In genomic region chr21:45830221-45830640, GRCh38 we compare ENCODE assay signal across 22 cellular contexts.
DNase-seq lines count a peak whose midpoint lies in the region; ATAC-seq lines count a peak whose summit lies in the region.
"Had no signal": no experiment of that assay in that cellular context is flagged by ENCODE, and none has a peak within 500 bp of the region (broad histone marks: within the 10 kb centered on the region; RNA-seq: fewer than 3 reads in every experiment).

No MANE protein-coding gene starts in this region.

- DNase-seq in NCI-H1092 (lab: John Stamatoyannopoulos, UW): peak; percentile 25
- DNase-seq in NCI-H1092 treated with DMSO at 0.1 percent for 48 hours (lab: John Stamatoyannopoulos, UW): no peak
- DNase-seq in NCI-H2107 treated with DMSO at 0.1 percent for 48 hours (lab: John Stamatoyannopoulos, UW; ENCODE audit: unreplicated experiment): peak; percentile 52
- peak; percentile 48 for DNase-seq in ecto neural progenitor cell (ENCODE audit: low spot score)
- no peak for DNase-seq in sciatic nerve (ENCODE audit: low spot score)
- DNase-seq in stimulated activated naive CD4-positive, alpha-beta T cell treated with Interleukin-2 at 50 U/mL for 16 hours (lab: John Stamatoyannopoulos, UW): no peak
- DNase-seq in stimulated activated CD4-positive, alpha-beta T cell treated with anti-CD3 and anti-CD28 coated beads, Interleukin-4, amount 100 ng/mL, for 24 hours: no peak
- DNase-seq: activated CD4-positive, alpha-beta T cell treated with anti-CD3 and anti-CD28 coated beads, Interleukin-2, amount 10 ng/mL, durations not matched to agents 7 days and 5 days; activated naive CD4-positive, alpha-beta T cell treated with Interleukin-2 at 50 U/mL for 16 hours; activated T-cell treated with anti-CD3 and anti-CD28 coated beads for 4 hours; AML-193; effector memory CD4-positive, alpha-beta T cell; esophagus squamous epithelium; GOT3; left ventricle myocardium inferior; NCI-H1436; NCI-H526; OCI-M1; right cardiac atrium; stimulated activated naive CD8-positive, alpha-beta T cell treated with anti-CD3 and anti-CD28 coated beads, Interleukin-15, Interleukin-2, amounts not matched to agents 100 U/mL and 50 U/mL, for 24 hours; transverse colon had no signal

- intact Hi-C loops in sciatic nerve (cut with DNase I): no loop called here

- ATAC-seq in sciatic nerve (peak; percentile 23), GM18909 (IDR thresholded peaks at IDR 0.05; ENCODE audit: poor library complexity, unreplicated experiment) (no peak)
- ATAC-seq: stimulated activated naive CD8-positive, alpha-beta T cell treated with anti-CD3 and anti-CD28 coated beads, Interleukin-15, Interleukin-2, amounts not matched to agents 100 U/mL and 50 U/mL, for 24 hours had no signal

Comparison
In these comparisons a context has a peak if more than half of its experiments do, and no peak if none do; other contexts are left out.
1. DNase-seq: peak in NCI-H1092 (single experiment), NCI-H2107 treated with DMSO at 0.1 percent for 48 hours (single experiment) and ecto neural progenitor cell (single experiment); none in NCI-H1092 treated with DMSO at 0.1 percent for 48 hours (single experiment), sciatic nerve (single experiment), stimulated activated naive CD4-positive, alpha-beta T cell treated with Interleukin-2 at 50 U/mL for 16 hours (single experiment) and stimulated activated CD4-positive, alpha-beta T cell treated with anti-CD3 and anti-CD28 coated beads, Interleukin-4, amount 100 ng/mL, for 24 hours (single experiment).